8 cellular contexts compared by ENCODE assay signal in genomic region chr16:31074073-31074813, GRCh38. TPM values are rescaled to one million over a fixed set of nuclear protein-coding genes. Genes with fewer than 3 reads are reported as not detected.
A peak's percentile ranks its signal among the peaks of the same experiment; 100 is the strongest.
DNase-seq lines count a peak whose midpoint lies in the region; ATAC-seq and TF ChIP-seq lines count a peak whose summit lies in the region.

Gene ZNF646, plus strand, starts transcription at chr16:31074422. Its CDS starts 1,903 bp downstream, at chr16:31076325.
Gene ZNF668, minus strand, starts transcription at chr16:31074240. Its CDS starts 9,781 bp downstream, at chr16:31064459.

- peak; percentile 55 for ATAC-seq in GM21526 (IDR thresholded peaks at IDR 0.05; ENCODE audit: low FRiP score, unreplicated experiment)

- H2AFZ ChIP-seq in OCI-LY7 (ENCODE audit: low read length): peak within 1 kb of the TSS; percentile 75

- DNase-seq in DMS 273 (lab: John Stamatoyannopoulos, UW; ENCODE audit: unreplicated experiment) (peak; percentile 100), HuH-7.5 (ENCODE audit: low spot score) (peak; percentile 98), OCI-LY7 (ENCODE audit: low spot score) (peak; percentile 100), activated T-cell treated with anti-CD3 and anti-CD28 coated beads for 1 hour (ENCODE audit: low read depth) (peak; percentile 93), epidermal melanocyte (ENCODE audit: insufficient read length, low spot score) (peak; percentile 100), middle frontal gyrus (ENCODE audit: extremely low spot score, low spot score) (peak; percentile 100)
- peak; percentile 93 to 97 for DNase-seq in stimulated activated CD8-positive, alpha-beta memory T cell treated with anti-CD3 and anti-CD28 coated beads, Interleukin-2, amount 100 ng/mL, for 48 hours (ENCODE audit: low read depth in 2 of 2)

- H3K9me3 ChIP-seq in OCI-LY7 (ENCODE audit: low read length): no peaks in the 10 kb centered on the region

- peaks cover 53% of the 10 kb centered on the region for H3K79me2 ChIP-seq in OCI-LY7 (ENCODE audit: insufficient read depth, low read depth, low read length)

- no peaks in the 10 kb centered on the region for H3K9me2 ChIP-seq in OCI-LY7 (ENCODE audit: insufficient read depth, low read length)

- H3K4me3 ChIP-seq in OCI-LY7 (ENCODE audit: low read depth, low read length, poor library complexity, severe bottlenecking): peak within 1 kb of the TSS; percentile 88

- CTCF ChIA-PET in OCI-LY7 (lab: Charles Lee; ENCODE audit: unreplicated experiment): interaction anchor here (0.6 kb wide), 1 partner anchor 43 kb away, joined by 8 read pairs; the partner anchor contains the start of gene KAT8

- intact Hi-C loops in OCI-LY7 (cut with micrococcal nuclease; ENCODE audit: unreplicated experiment): loop anchor here (1.0 to 5.0 kb wide), 6 partner anchors 20 to 385 kb away; partner anchors contain the start of genes ARMC5, KAT8, SETD1A and VKORC1

- peaks cover 33% of the 10 kb centered on the region for H3K36me3 ChIP-seq in OCI-LY7 (ENCODE audit: insufficient read depth, low read length)

- BruUV-seq in OCI-LY7 (replicated peaks; lab: Mats Ljungman, UMichigan): no TSS peak

- H4K20me1 ChIP-seq in OCI-LY7 (ENCODE audit: insufficient read depth, low read length): no peaks in the 10 kb centered on the region

- H3K4me2 ChIP-seq in OCI-LY7 (ENCODE audit: low read length): peak within 1 kb of the TSS; percentile 95

- H3K4me1 ChIP-seq in OCI-LY7 (ENCODE audit: insufficient read depth, low read length, poor library complexity, severe bottlenecking): peaks cover 15% of the 10 kb centered on the region

- POLR2A ChIA-PET in OCI-LY7 (lab: Charles Lee): interaction anchor here (0.5 to 1.7 kb wide), 5 partner anchors 19 to 385 kb away, joined by 3 to 7 read pairs (median 5); partner anchors contain the start of genes ARMC5, KAT8 and VKORC1

- no peak for TF ChIP-seq CTCF in OCI-LY7 (conservative IDR thresholded peaks at IDR 0.05; ENCODE audit: low read length)

- H3K27ac ChIP-seq in OCI-LY7 (ENCODE audit: low read depth, low read length, poor library complexity, severe bottlenecking): peak within 1 kb of the TSS; percentile 84

RNA-seq across cellular contexts. Expression of gene ZNF646, which starts in this region (rescaled TPM):
- total RNA-seq in OCI-LY7 (2014; rRNA removed; shearing (Covaris generic)): 25.4 and 30.1 TPM in 2 replicates
- total RNA-seq in OCI-LY7 (2022): 33.8 and 34.0 TPM in 2 replicates

RNA-seq across cellular contexts. Expression of gene ZNF668, which starts in this region (rescaled TPM):
- 7.8 and 18.7 TPM in 2 replicates for total RNA-seq in OCI-LY7 (2014; rRNA removed; shearing (Covaris generic))
- total RNA-seq in OCI-LY7 (2022): 17.1 and 21.7 TPM in 2 replicates

Comparison
In these comparisons a context has a peak if more than half of its experiments do, and no peak if none do; other contexts are left out.
1. Peak in every context shown above with its lines: DNase-seq, ATAC-seq, H3K4me3 ChIP-seq and H3K27ac ChIP-seq.